1 cellular context compared by ENCODE assay signal in the genomic region with DNA sequence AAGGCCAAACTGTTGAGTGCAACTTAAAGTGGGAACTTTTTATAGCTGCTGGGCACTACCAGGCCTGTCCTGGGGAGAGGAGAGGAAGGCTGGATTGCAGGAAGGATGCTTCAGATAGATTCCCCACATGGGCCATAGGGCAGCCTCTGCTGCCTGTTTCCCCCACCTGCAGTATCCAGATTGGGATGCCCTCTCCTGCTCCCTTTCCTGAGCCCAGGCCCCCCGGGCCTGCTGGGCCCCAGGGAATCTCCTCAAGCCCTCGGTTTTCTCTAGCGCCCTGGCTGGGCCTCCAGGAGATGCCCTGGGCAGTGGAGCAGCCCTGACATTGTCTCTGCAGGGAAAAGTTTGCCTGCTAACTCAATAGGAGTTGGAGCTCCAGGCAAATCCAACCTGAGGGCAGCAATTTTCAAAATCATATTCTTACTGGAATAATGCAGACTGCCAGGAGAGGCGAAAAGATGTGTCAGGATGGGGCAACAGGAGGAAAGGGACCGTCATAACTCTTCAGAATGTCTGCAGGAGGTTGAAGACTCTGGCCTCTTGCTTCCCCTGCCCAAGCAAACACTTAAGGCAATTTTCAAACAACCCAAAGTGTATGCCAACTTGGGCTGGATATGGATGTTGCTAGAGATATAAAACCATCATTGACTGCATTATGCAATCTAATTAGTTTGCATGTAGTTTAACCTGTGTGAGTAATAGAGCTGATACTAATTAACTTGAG.
TF ChIP-seq lines count a peak whose summit lies in the region.

No MANE protein-coding gene starts in this region.

TF ChIP-seq in SK-N-SH, 30 proteins besides CTCF, POLR2A, EP300 and RAD21 (continued from another document):
- TF ChIP-seq, protein P1, sequence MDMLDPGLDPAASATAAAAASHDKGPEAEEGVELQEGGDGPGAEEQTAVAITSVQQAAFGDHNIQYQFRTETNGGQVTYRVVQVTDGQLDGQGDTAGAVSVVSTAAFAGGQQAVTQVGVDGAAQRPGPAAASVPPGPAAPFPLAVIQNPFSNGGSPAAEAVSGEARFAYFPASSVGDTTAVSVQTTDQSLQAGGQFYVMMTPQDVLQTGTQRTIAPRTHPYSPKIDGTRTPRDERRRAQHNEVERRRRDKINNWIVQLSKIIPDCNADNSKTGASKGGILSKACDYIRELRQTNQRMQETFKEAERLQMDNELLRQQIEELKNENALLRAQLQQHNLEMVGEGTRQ (IDR thresholded peaks at IDR 0.05; ENCODE audit: borderline replicate concordance, low read depth, low read length) = no peak
- TF ChIP-seq MEF2A (IDR thresholded peaks at IDR 0.05; ENCODE audit: borderline replicate concordance, low read depth) = no peak
- no peak for TF ChIP-seq SMC3 (IDR thresholded peaks at IDR 0.05; ENCODE audit: low read depth, low read length)
- TF ChIP-seq CHD2 (IDR thresholded peaks at IDR 0.05; ENCODE audit: low read length, partially characterized antibody) = no peak
- TF ChIP-seq MXI1 (IDR thresholded peaks at IDR 0.05; ENCODE audit: low read depth, low read length) = no peak
- TF ChIP-seq POLR2AphosphoS5 (IDR thresholded peaks at IDR 0.05; ENCODE audit: low read depth, low read length) = no peak
- no peak for TF ChIP-seq FOSL2 (IDR thresholded peaks at IDR 0.05; ENCODE audit: borderline replicate concordance, low read depth)
- TF ChIP-seq, protein P2, sequence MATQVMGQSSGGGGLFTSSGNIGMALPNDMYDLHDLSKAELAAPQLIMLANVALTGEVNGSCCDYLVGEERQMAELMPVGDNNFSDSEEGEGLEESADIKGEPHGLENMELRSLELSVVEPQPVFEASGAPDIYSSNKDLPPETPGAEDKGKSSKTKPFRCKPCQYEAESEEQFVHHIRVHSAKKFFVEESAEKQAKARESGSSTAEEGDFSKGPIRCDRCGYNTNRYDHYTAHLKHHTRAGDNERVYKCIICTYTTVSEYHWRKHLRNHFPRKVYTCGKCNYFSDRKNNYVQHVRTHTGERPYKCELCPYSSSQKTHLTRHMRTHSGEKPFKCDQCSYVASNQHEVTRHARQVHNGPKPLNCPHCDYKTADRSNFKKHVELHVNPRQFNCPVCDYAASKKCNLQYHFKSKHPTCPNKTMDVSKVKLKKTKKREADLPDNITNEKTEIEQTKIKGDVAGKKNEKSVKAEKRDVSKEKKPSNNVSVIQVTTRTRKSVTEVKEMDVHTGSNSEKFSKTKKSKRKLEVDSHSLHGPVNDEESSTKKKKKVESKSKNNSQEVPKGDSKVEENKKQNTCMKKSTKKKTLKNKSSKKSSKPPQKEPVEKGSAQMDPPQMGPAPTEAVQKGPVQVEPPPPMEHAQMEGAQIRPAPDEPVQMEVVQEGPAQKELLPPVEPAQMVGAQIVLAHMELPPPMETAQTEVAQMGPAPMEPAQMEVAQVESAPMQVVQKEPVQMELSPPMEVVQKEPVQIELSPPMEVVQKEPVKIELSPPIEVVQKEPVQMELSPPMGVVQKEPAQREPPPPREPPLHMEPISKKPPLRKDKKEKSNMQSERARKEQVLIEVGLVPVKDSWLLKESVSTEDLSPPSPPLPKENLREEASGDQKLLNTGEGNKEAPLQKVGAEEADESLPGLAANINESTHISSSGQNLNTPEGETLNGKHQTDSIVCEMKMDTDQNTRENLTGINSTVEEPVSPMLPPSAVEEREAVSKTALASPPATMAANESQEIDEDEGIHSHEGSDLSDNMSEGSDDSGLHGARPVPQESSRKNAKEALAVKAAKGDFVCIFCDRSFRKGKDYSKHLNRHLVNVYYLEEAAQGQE (IDR thresholded peaks at IDR 0.05; ENCODE audit: low read depth, low read length) = no peak
- no peak for TF ChIP-seq NRF1 (IDR thresholded peaks at IDR 0.05; ENCODE audit: low read depth, low read length)
- TF ChIP-seq ELF1 (IDR thresholded peaks at IDR 0.05) = no peak
- TF ChIP-seq, protein P3, sequence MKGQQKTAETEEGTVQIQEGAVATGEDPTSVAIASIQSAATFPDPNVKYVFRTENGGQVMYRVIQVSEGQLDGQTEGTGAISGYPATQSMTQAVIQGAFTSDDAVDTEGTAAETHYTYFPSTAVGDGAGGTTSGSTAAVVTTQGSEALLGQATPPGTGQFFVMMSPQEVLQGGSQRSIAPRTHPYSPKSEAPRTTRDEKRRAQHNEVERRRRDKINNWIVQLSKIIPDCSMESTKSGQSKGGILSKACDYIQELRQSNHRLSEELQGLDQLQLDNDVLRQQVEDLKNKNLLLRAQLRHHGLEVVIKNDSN (IDR thresholded peaks at IDR 0.05; ENCODE audit: borderline replicate concordance, low read depth) = no peak
- no peak for TF ChIP-seq YY1 (IDR thresholded peaks at IDR 0.05; ENCODE audit: low read depth)
- TF ChIP-seq RFX5 (IDR thresholded peaks at IDR 0.05; ENCODE audit: low read length) = no peak
